Comparison of ENCODE assay signal across 13 cellular contexts in the genomic region with DNA sequence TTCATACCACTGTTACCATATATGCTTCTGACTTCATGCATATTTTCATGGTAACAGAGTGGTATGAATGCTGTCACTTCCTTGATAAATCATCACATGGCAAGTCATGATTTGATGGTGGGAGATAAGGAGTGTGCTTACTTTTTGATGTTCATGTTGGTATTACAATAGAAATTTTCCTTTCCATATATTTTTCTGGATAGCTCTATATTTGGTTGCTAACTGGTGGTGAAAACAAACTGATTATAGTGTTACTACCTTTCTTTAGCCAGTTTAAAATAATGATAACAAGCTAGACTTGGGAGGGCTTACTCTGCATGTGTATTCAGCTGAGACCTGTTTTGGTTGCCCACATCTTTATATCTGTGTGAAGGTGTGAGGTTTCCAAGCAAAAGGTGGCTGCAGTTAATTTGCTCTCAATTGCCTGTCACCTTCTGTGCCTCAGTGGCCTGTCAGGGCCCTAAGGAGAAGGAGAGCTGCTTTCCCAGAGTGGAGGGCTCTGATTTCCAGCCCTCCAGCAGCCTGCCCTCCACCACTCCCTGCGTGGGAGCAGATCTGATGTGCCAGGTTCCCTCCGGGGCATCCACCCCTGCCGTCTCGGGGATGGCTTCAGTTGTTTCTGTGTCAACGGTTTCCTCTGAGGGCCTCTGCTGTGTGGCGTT.
DNase-seq lines count a peak whose midpoint lies in the region; ATAC-seq, FAIRE-seq and TF ChIP-seq lines count a peak whose summit lies in the region.
"Had no signal": no experiment of that assay in that cellular context is flagged by ENCODE, and none has a peak within 500 bp of the region (broad histone marks: within the 10 kb centered on the region; RNA-seq: fewer than 3 reads in every experiment).

No MANE protein-coding gene starts in this region.

- no peak for TF ChIP-seq CTCF in keratinocyte (optimal IDR thresholded peaks at IDR 0.05 in 1 of 3, IDR thresholded peaks at IDR 0.05 in 1 of 3, conservative IDR thresholded peaks at IDR 0.05 in 1 of 3; ENCODE audit: extremely low read depth in 1 of 3, insufficient read depth in 2 of 3, low read length in 3 of 3)

- DNase-seq in activated CD4-positive, CD25-positive, alpha-beta regulatory T cell treated with anti-CD3 and anti-CD28 coated beads, Interleukin-2, amount 50 U/mL, for 72 hours: no peak
- no peak for DNase-seq in activated T-helper 1 cell treated with anti-CD3 and anti-CD28 coated beads, Interleukin-12 subunit alpha, Interleukin-12 subunit beta, Interleukin-2, Interleukin-4 antibody, amounts not matched to agents 30 ng/mL and 10 ng/mL and 1 ng/mL, durations not matched to agents 14 hours and 24 hours and 36 hours (ENCODE audit: low spot score)
- DNase-seq in keratinocyte (ENCODE audit: low read depth, low spot score) (no peak), NCI-H510A treated with DMSO at 0.1 percent for 48 hours (lab: John Stamatoyannopoulos, UW) (no peak), GM19240 (ENCODE audit: insufficient read length, low spot score) (no peak)
- peak in 1 of 2 donors; percentile 63 for DNase-seq in stimulated activated effector memory CD8-positive, alpha-beta T cell treated with anti-CD3 and anti-CD28 coated beads, Interleukin-12 subunit alpha, Interleukin-12 subunit beta, amount 100 ng/mL, for 72 hours (ENCODE audit: low spot score in 2 of 2)
- DNase-seq: 8988T; DMS79 treated with DMSO at 0.1 percent for 48 hours; erythroblast; NCI-H187 treated with DMSO at 0.1 percent for 48 hours; stimulated activated CD4-positive, alpha-beta T cell treated with anti-CD3 and anti-CD28 coated beads, Interleukin-4, amount 100 ng/mL, for 24 hours had no signal

- FAIRE-seq in keratinocyte (lab: Jason Lieb, UNC): no peak

- peak overlapping the region; percentile 44 for H3K27ac ChIP-seq in keratinocyte (ENCODE audit: control insufficient read depth, insufficient read depth, low read length)

- no peaks in the 10 kb centered on the region for H3K36me3 ChIP-seq in keratinocyte (ENCODE audit: control insufficient read depth in 2 of 2, extremely low read depth in 1 of 2, insufficient read depth in 2 of 2, low read length in 2 of 2)

- intact Hi-C loops in activated T-helper 1 cell treated with anti-CD3 and anti-CD28 coated beads, Interleukin-12 subunit alpha, Interleukin-12 subunit beta, Interleukin-2, Interleukin-4 antibody, amounts not matched to agents 30 ng/mL and 10 ng/mL and 1 ng/mL, durations not matched to agents 14 hours and 24 hours and 36 hours (cut with micrococcal nuclease): loop anchor here (1.0 to 2.0 kb wide), 3 partner anchors 42 to 140 kb away; no protein-coding TSS in a partner anchor

- peaks cover 49% of the 10 kb centered on the region for H3K4me1 ChIP-seq in keratinocyte (ENCODE audit: control insufficient read depth, extremely low read depth, insufficient read depth, low read length)

- H3K4me3 ChIP-seq in keratinocyte (ENCODE audit: control insufficient read depth in 2 of 3, extremely low read depth in 1 of 3, insufficient read depth in 2 of 3, low read depth in 1 of 3, low read length in 3 of 3): no peak overlapping the region

- no peaks in the 10 kb centered on the region for H3K27me3 ChIP-seq in keratinocyte (ENCODE audit: control insufficient read depth, extremely low read depth, insufficient read depth, low read length)

- H3K4me2 ChIP-seq in keratinocyte (ENCODE audit: control insufficient read depth, extremely low read depth, insufficient read depth, low read depth, low read length): no peak overlapping the region

- H3K79me2 ChIP-seq in keratinocyte (ENCODE audit: control insufficient read depth, insufficient read depth, low read length): no peaks in the 10 kb centered on the region

- peak overlapping the region; percentile 19 for H3K4me3 Mint-ChIP-seq in activated T-helper 1 cell treated with anti-CD3 and anti-CD28 coated beads, Interleukin-12 subunit alpha, Interleukin-12 subunit beta, Interleukin-2, Interleukin-4 antibody, amounts not matched to agents 30 ng/mL and 10 ng/mL and 1 ng/mL, durations not matched to agents 14 hours and 24 hours and 36 hours
- peak overlapping the region; percentile 53 for H3K4me3 Mint-ChIP-seq in stimulated activated effector memory CD8-positive, alpha-beta T cell treated with anti-CD3 and anti-CD28 coated beads, Interleukin-12 subunit alpha, Interleukin-12 subunit beta, amount 100 ng/mL, for 72 hours

- no peaks in the 10 kb centered on the region for H3K9me3 ChIP-seq in keratinocyte (ENCODE audit: control insufficient read depth, low read depth, low read length)

- no peaks in the 10 kb centered on the region for H4K20me1 ChIP-seq in keratinocyte (ENCODE audit: control insufficient read depth, extremely low read depth, insufficient read depth, low read length)

- no peaks in the 10 kb centered on the region for H3K9me3 Mint-ChIP-seq in activated T-helper 1 cell treated with anti-CD3 and anti-CD28 coated beads, Interleukin-12 subunit alpha, Interleukin-12 subunit beta, Interleukin-2, Interleukin-4 antibody, amounts not matched to agents 30 ng/mL and 10 ng/mL and 1 ng/mL, durations not matched to agents 14 hours and 24 hours and 36 hours
- H3K9me3 Mint-ChIP-seq in stimulated activated effector memory CD8-positive, alpha-beta T cell treated with anti-CD3 and anti-CD28 coated beads, Interleukin-12 subunit alpha, Interleukin-12 subunit beta, amount 100 ng/mL, for 72 hours: no peaks in the 10 kb centered on the region

- no peaks in the 10 kb centered on the region for H3K36me3 Mint-ChIP-seq in activated T-helper 1 cell treated with anti-CD3 and anti-CD28 coated beads, Interleukin-12 subunit alpha, Interleukin-12 subunit beta, Interleukin-2, Interleukin-4 antibody, amounts not matched to agents 30 ng/mL and 10 ng/mL and 1 ng/mL, durations not matched to agents 14 hours and 24 hours and 36 hours (ENCODE audit: low read depth)
- no peaks in the 10 kb centered on the region for H3K36me3 Mint-ChIP-seq in stimulated activated effector memory CD8-positive, alpha-beta T cell treated with anti-CD3 and anti-CD28 coated beads, Interleukin-12 subunit alpha, Interleukin-12 subunit beta, amount 100 ng/mL, for 72 hours

- no peak overlapping the region for H3K9ac ChIP-seq in keratinocyte (ENCODE audit: control insufficient read depth, extremely low read depth, insufficient read depth, low read length)

- H3K27ac Mint-ChIP-seq in activated T-helper 1 cell treated with anti-CD3 and anti-CD28 coated beads, Interleukin-12 subunit alpha, Interleukin-12 subunit beta, Interleukin-2, Interleukin-4 antibody, amounts not matched to agents 30 ng/mL and 10 ng/mL and 1 ng/mL, durations not matched to agents 14 hours and 24 hours and 36 hours: peak overlapping the region; percentile 78
- H3K27ac Mint-ChIP-seq in stimulated activated effector memory CD8-positive, alpha-beta T cell treated with anti-CD3 and anti-CD28 coated beads, Interleukin-12 subunit alpha, Interleukin-12 subunit beta, amount 100 ng/mL, for 72 hours: peak overlapping the region; percentile 91

- peak; percentile 74 to 75 for ATAC-seq in activated CD4-positive, CD25-positive, alpha-beta regulatory T cell treated with anti-CD3 and anti-CD28 coated beads, Interleukin-2, amount 50 U/mL, for 24 hours
- peak; percentile 86 for ATAC-seq in stimulated activated effector memory CD8-positive, alpha-beta T cell treated with anti-CD3 and anti-CD28 coated beads, Interleukin-12 subunit alpha, Interleukin-12 subunit beta, amount 100 ng/mL, for 72 hours
- no peak for ATAC-seq in HG03139 (IDR thresholded peaks at IDR 0.05; ENCODE audit: unreplicated experiment)

- dilution Hi-C loops in keratinocyte (cut with MboI; ENCODE audit: extremely low pct_ligation_motif_present, low sequenced_read_pairs): no loop called here

- H2AFZ ChIP-seq in keratinocyte (ENCODE audit: control insufficient read depth, low read length): peak overlapping the region; percentile 41

- peaks cover 38% of the 10 kb centered on the region for H3K4me1 Mint-ChIP-seq in activated T-helper 1 cell treated with anti-CD3 and anti-CD28 coated beads, Interleukin-12 subunit alpha, Interleukin-12 subunit beta, Interleukin-2, Interleukin-4 antibody, amounts not matched to agents 30 ng/mL and 10 ng/mL and 1 ng/mL, durations not matched to agents 14 hours and 24 hours and 36 hours (ENCODE audit: low read depth)
- peaks cover 78% of the 10 kb centered on the region for H3K4me1 Mint-ChIP-seq in stimulated activated effector memory CD8-positive, alpha-beta T cell treated with anti-CD3 and anti-CD28 coated beads, Interleukin-12 subunit alpha, Interleukin-12 subunit beta, amount 100 ng/mL, for 72 hours

- no peaks in the 10 kb centered on the region for H3K27me3 Mint-ChIP-seq in activated T-helper 1 cell treated with anti-CD3 and anti-CD28 coated beads, Interleukin-12 subunit alpha, Interleukin-12 subunit beta, Interleukin-2, Interleukin-4 antibody, amounts not matched to agents 30 ng/mL and 10 ng/mL and 1 ng/mL, durations not matched to agents 14 hours and 24 hours and 36 hours (ENCODE audit: insufficient read depth)

- H3K9me1 ChIP-seq in keratinocyte (ENCODE audit: control insufficient read depth, extremely low read depth, insufficient read depth, low read length): no peaks in the 10 kb centered on the region
